10 cellular contexts compared by ENCODE assay signal in the genomic region with DNA sequence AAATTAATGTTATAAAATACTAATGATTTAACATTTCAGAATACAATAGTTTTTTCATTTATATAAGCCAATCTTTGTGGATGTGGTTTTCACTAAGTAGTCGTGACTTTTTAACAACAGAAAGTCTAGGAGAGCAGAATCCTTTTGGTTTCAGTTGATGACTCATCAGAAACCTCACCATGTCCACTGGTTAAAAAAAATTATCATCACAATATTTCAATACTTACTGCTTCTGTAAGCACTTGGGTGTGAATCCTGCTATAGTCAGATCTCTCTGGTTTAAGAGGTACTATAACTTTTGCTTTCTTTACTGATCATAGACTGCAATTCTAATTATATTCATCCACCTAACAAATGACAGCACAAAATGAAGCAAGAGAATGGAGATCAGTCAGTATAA.
DNase-seq lines count a peak whose midpoint lies in the region; ATAC-seq and TF ChIP-seq lines count a peak whose summit lies in the region.
"Had no signal": no experiment of that assay in that cellular context is flagged by ENCODE, and none has a peak within 500 bp of the region (broad histone marks: within the 10 kb centered on the region; RNA-seq: fewer than 3 reads in every experiment).

No MANE protein-coding gene starts in this region.

- CTCF ChIA-PET in PC-9 (lab: Charles Lee) (no interaction called here), OCI-LY7 (lab: Charles Lee; ENCODE audit: unreplicated experiment) (no interaction called here)

- H3K9me3 ChIP-seq in PC-9 (ENCODE audit: insufficient read depth, low read depth) (no peaks in the 10 kb centered on the region), OCI-LY7 (ENCODE audit: low read length) (no peaks in the 10 kb centered on the region)

- DNase-seq in DMS53 (lab: John Stamatoyannopoulos, UW) (peak; percentile 51), PC-9 (peak in 1 of 2 experiments; percentile 41), NCI-H187 treated with DMSO at 0.1 percent for 48 hours (lab: John Stamatoyannopoulos, UW) (no peak), OCI-LY7 (ENCODE audit: low spot score) (no peak)
- DNase-seq in naive thymus-derived CD8-positive, alpha-beta T cell, result no peak
- no peak for DNase-seq in activated T-helper 1 cell treated with anti-CD3 and anti-CD28 coated beads, Interleukin-12 subunit alpha, Interleukin-12 subunit beta, Interleukin-2, Interleukin-4 antibody, amounts not matched to agents 30 ng/mL and 10 ng/mL and 1 ng/mL, durations not matched to agents 14 hours and 24 hours and 36 hours (ENCODE audit: low spot score)
- DNase-seq: stimulated activated naive B cell treated with anti-CD40 and anti-IgM and Interleukin-4, amounts not matched to agents 10 μg/mL and 1 μg/mL and 100 μg/mL, for 72 hours had no signal

- H3K9me2 ChIP-seq in PC-9 (ENCODE audit: insufficient read depth) (peaks cover 4% of the 10 kb centered on the region; the same call in 1 of the 2 replicates), OCI-LY7 (ENCODE audit: insufficient read depth, low read length) (no peaks in the 10 kb centered on the region)

- no peak for TF ChIP-seq CTCF in PC-9 (conservative IDR thresholded peaks at IDR 0.05)
- TF ChIP-seq CTCF in OCI-LY7 (conservative IDR thresholded peaks at IDR 0.05; ENCODE audit: low read length), result no peak

- H3K4me1 Mint-ChIP-seq in naive thymus-derived CD8-positive, alpha-beta T cell, result no peaks in the 10 kb centered on the region
- H3K4me1 Mint-ChIP-seq in activated T-helper 1 cell treated with anti-CD3 and anti-CD28 coated beads, Interleukin-12 subunit alpha, Interleukin-12 subunit beta, Interleukin-2, Interleukin-4 antibody, amounts not matched to agents 30 ng/mL and 10 ng/mL and 1 ng/mL, durations not matched to agents 14 hours and 24 hours and 36 hours (ENCODE audit: low read depth), result peaks cover 10% of the 10 kb centered on the region
- H3K4me1 Mint-ChIP-seq: neural progenitor cell; stimulated activated naive B cell treated with anti-CD40 and anti-IgM and Interleukin-4, amounts not matched to agents 10 μg/mL and 1 μg/mL and 100 μg/mL, for 72 hours had no signal

- peak; percentile 71 for ATAC-seq in GM19372 (IDR thresholded peaks at IDR 0.05; ENCODE audit: low read depth, unreplicated experiment)
- peak; percentile 86 for ATAC-seq in HG03039 (IDR thresholded peaks at IDR 0.05; ENCODE audit: unreplicated experiment)
- ATAC-seq in naive thymus-derived CD8-positive, alpha-beta T cell, result no peak

- BruUV-seq in PC-9 (replicated peaks; lab: Mats Ljungman, UMichigan), result no TSS peak
- BruUV-seq in OCI-LY7 (replicated peaks; lab: Mats Ljungman, UMichigan), result no TSS peak

- H3K4me1 ChIP-seq in PC-9 (replicated peaks; ENCODE audit: insufficient read depth) (peaks cover 8% of the 10 kb centered on the region; the same call in 1 of the 2 replicates), OCI-LY7 (ENCODE audit: insufficient read depth, low read length, poor library complexity, severe bottlenecking) (no peaks in the 10 kb centered on the region)
- H3K4me1 ChIP-seq: neural progenitor cell had no signal

- H3K4me3 ChIP-seq in PC-9 (no peak overlapping the region), OCI-LY7 (ENCODE audit: low read depth, low read length, poor library complexity, severe bottlenecking) (no peak overlapping the region)
- H3K4me3 ChIP-seq: neural progenitor cell had no signal

- no peaks in the 10 kb centered on the region for H3K36me3 Mint-ChIP-seq in naive thymus-derived CD8-positive, alpha-beta T cell
- no peaks in the 10 kb centered on the region for H3K36me3 Mint-ChIP-seq in activated T-helper 1 cell treated with anti-CD3 and anti-CD28 coated beads, Interleukin-12 subunit alpha, Interleukin-12 subunit beta, Interleukin-2, Interleukin-4 antibody, amounts not matched to agents 30 ng/mL and 10 ng/mL and 1 ng/mL, durations not matched to agents 14 hours and 24 hours and 36 hours (ENCODE audit: low read depth)
- H3K36me3 Mint-ChIP-seq: neural progenitor cell had no signal

- H3K27me3 ChIP-seq in PC-9 (ENCODE audit: insufficient read depth, low read depth), result no peaks in the 10 kb centered on the region
- H3K27me3 ChIP-seq: neural progenitor cell had no signal

- H2AFZ ChIP-seq in PC-9, result no peak overlapping the region; the same call in 1 of the 2 replicates
- H2AFZ ChIP-seq in OCI-LY7 (ENCODE audit: low read length), result no peak overlapping the region
- H2AFZ ChIP-seq: neural progenitor cell had no signal

- no peaks in the 10 kb centered on the region for H3K36me3 ChIP-seq in PC-9 (ENCODE audit: low read depth)
- H3K36me3 ChIP-seq in OCI-LY7 (ENCODE audit: insufficient read depth, low read length), result no peaks in the 10 kb centered on the region
- H3K36me3 ChIP-seq: neural progenitor cell had no signal

- POLR2A ChIA-PET in PC-9 (lab: Charles Lee; ENCODE audit: unreplicated experiment), result no interaction called here
- POLR2A ChIA-PET in naive thymus-derived CD8-positive, alpha-beta T cell (lab: Charles Lee), result no interaction called here
- POLR2A ChIA-PET in OCI-LY7 (lab: Charles Lee), result interaction anchor here (0.6 kb wide), 1 partner anchor 33 kb away, joined by 3 read pairs; no protein-coding TSS in a partner anchor

- H3K27me3 Mint-ChIP-seq in naive thymus-derived CD8-positive, alpha-beta T cell, result peaks cover 0 to 1% (median 0%) of the 10 kb centered on the region in 5 donors
- H3K27me3 Mint-ChIP-seq in activated T-helper 1 cell treated with anti-CD3 and anti-CD28 coated beads, Interleukin-12 subunit alpha, Interleukin-12 subunit beta, Interleukin-2, Interleukin-4 antibody, amounts not matched to agents 30 ng/mL and 10 ng/mL and 1 ng/mL, durations not matched to agents 14 hours and 24 hours and 36 hours (ENCODE audit: insufficient read depth), result no peaks in the 10 kb centered on the region
- H3K27me3 Mint-ChIP-seq: stimulated activated naive B cell treated with anti-CD40 and anti-IgM and Interleukin-4, amounts not matched to agents 10 μg/mL and 1 μg/mL and 100 μg/mL, for 72 hours had no signal

- intact Hi-C loops in PC-9 (cut with micrococcal nuclease; ENCODE audit: unreplicated experiment), result no loop called here
- intact Hi-C loops in activated T-helper 1 cell treated with anti-CD3 and anti-CD28 coated beads, Interleukin-12 subunit alpha, Interleukin-12 subunit beta, Interleukin-2, Interleukin-4 antibody, amounts not matched to agents 30 ng/mL and 10 ng/mL and 1 ng/mL, durations not matched to agents 14 hours and 24 hours and 36 hours (cut with micrococcal nuclease), result loop anchor here (1.0 kb wide), 1 partner anchor 11 kb away; no protein-coding TSS in a partner anchor
- intact Hi-C loops in OCI-LY7 (cut with micrococcal nuclease; ENCODE audit: unreplicated experiment), result no loop called here

- H3K27ac Mint-ChIP-seq in naive thymus-derived CD8-positive, alpha-beta T cell, result no peak overlapping the region
- no peak overlapping the region for H3K27ac Mint-ChIP-seq in activated T-helper 1 cell treated with anti-CD3 and anti-CD28 coated beads, Interleukin-12 subunit alpha, Interleukin-12 subunit beta, Interleukin-2, Interleukin-4 antibody, amounts not matched to agents 30 ng/mL and 10 ng/mL and 1 ng/mL, durations not matched to agents 14 hours and 24 hours and 36 hours
- H3K27ac Mint-ChIP-seq: neural progenitor cell; stimulated activated naive B cell treated with anti-CD40 and anti-IgM and Interleukin-4, amounts not matched to agents 10 μg/mL and 1 μg/mL and 100 μg/mL, for 72 hours had no signal

- 0 out of 2 replicates have a peak, but pooled peaks cover 3% of the 10 kb centered on the region for H3F3A ChIP-seq in PC-9 (ENCODE audit: insufficient read depth, low read depth)

- H3K9me3 Mint-ChIP-seq in naive thymus-derived CD8-positive, alpha-beta T cell, result peaks cover 0 to 4% (median 0%) of the 10 kb centered on the region in 9 donors
- peaks cover 10% of the 10 kb centered on the region for H3K9me3 Mint-ChIP-seq in activated T-helper 1 cell treated with anti-CD3 and anti-CD28 coated beads, Interleukin-12 subunit alpha, Interleukin-12 subunit beta, Interleukin-2, Interleukin-4 antibody, amounts not matched to agents 30 ng/mL and 10 ng/mL and 1 ng/mL, durations not matched to agents 14 hours and 24 hours and 36 hours
- H3K9me3 Mint-ChIP-seq: stimulated activated naive B cell treated with anti-CD40 and anti-IgM and Interleukin-4, amounts not matched to agents 10 μg/mL and 1 μg/mL and 100 μg/mL, for 72 hours had no signal

- H4K20me1 ChIP-seq in PC-9 (ENCODE audit: insufficient read depth) (no peaks in the 10 kb centered on the region), OCI-LY7 (ENCODE audit: insufficient read depth, low read length) (no peaks in the 10 kb centered on the region)

- no peaks in the 10 kb centered on the region for H3K79me2 ChIP-seq in PC-9 (ENCODE audit: low read depth)
- no peaks in the 10 kb centered on the region for H3K79me2 ChIP-seq in OCI-LY7 (ENCODE audit: insufficient read depth, low read depth, low read length)

- H3K4me2 ChIP-seq in PC-9, result peak overlapping the region; percentile 19; the same call in 1 of the 2 replicates
- H3K4me2 ChIP-seq in OCI-LY7 (ENCODE audit: low read length), result no peak overlapping the region
- H3K4me2 ChIP-seq: neural progenitor cell had no signal

- peak overlapping the region; percentile 57 for H3K27ac ChIP-seq in PC-9
- H3K27ac ChIP-seq in OCI-LY7 (ENCODE audit: low read depth, low read length, poor library complexity, severe bottlenecking), result no peak overlapping the region
- H3K27ac ChIP-seq: neural progenitor cell had no signal

- H3K4me3 Mint-ChIP-seq in naive thymus-derived CD8-positive, alpha-beta T cell, result no peak overlapping the region
- no peak overlapping the region for H3K4me3 Mint-ChIP-seq in activated T-helper 1 cell treated with anti-CD3 and anti-CD28 coated beads, Interleukin-12 subunit alpha, Interleukin-12 subunit beta, Interleukin-2, Interleukin-4 antibody, amounts not matched to agents 30 ng/mL and 10 ng/mL and 1 ng/mL, durations not matched to agents 14 hours and 24 hours and 36 hours
- H3K4me3 Mint-ChIP-seq: neural progenitor cell; stimulated activated naive B cell treated with anti-CD40 and anti-IgM and Interleukin-4, amounts not matched to agents 10 μg/mL and 1 μg/mL and 100 μg/mL, for 72 hours had no signal

Comparison
In these comparisons a context has a peak if more than half of its experiments do, and no peak if none do; other contexts are left out.
1. ATAC-seq: peak in GM19372 (single experiment) and HG03039 (single experiment); none in naive thymus-derived CD8-positive, alpha-beta T cell (0 of 2).